In the genomic region with DNA sequence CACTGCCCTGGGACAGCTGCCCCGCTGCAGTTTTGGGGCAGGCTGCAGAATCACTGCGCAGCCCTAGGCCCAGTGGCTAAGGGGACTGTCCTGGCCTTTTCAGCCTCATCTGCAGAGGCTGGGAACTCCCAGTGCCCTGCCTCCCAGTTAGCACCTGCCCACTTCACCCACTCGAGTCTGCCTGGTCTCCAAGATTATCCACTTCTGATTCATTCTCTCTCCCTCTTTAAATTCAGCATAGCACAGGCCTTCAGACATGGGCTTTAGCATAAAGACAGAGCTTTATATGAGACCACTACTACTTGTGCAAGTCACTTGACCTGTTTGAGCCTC, we compare ENCODE assay signal across 19 cellular contexts. TPM values are rescaled to one million over a fixed set of nuclear protein-coding genes. Genes with fewer than 3 reads are reported as not detected.
A peak's percentile ranks its signal among the peaks of the same experiment; 100 is the strongest.
DNase-seq lines count a peak whose midpoint lies in the region; ATAC-seq, FAIRE-seq and TF ChIP-seq lines count a peak whose summit lies in the region.
"Had no signal": no experiment of that assay in that cellular context is flagged by ENCODE, and none has a peak within 500 bp of the region (broad histone marks: within the 10 kb centered on the region; RNA-seq: fewer than 3 reads in every experiment).

No MANE protein-coding gene starts in this region.

- H3K4me3 ChIP-seq in NT2/D1 (ENCODE audit: insufficient read length, low read depth) = no peak overlapping the region
- no peak overlapping the region for H3K4me3 ChIP-seq in keratinocyte (ENCODE audit: control insufficient read depth in 2 of 3, extremely low read depth in 1 of 3, insufficient read depth in 2 of 3, low read depth in 1 of 3, low read length in 3 of 3)
- H3K4me3 ChIP-seq in skeletal muscle satellite cell (ENCODE audit: low read length) = no peak overlapping the region
- H3K4me3 ChIP-seq: K562 had no signal

- no peak overlapping the region for H3K4me3 Mint-ChIP-seq in brain
- H3K4me3 Mint-ChIP-seq: activated T-cell treated with anti-CD3 and anti-CD28 coated beads, Interleukin-2, amount 50 U/mL, for 24 hours; memory B cell had no signal

- no peaks in the 10 kb centered on the region for H3K9me3 Mint-ChIP-seq in brain
- H3K9me3 Mint-ChIP-seq: activated naive CD4-positive, alpha-beta T cell treated with anti-CD3 and anti-CD28 coated beads, Interleukin-2, amount 50 U/mL, for 72 hours; activated T-cell treated with anti-CD3 and anti-CD28 coated beads, Interleukin-2, amount 50 U/mL, for 24 hours; memory B cell had no signal

- no peak for FAIRE-seq in keratinocyte (lab: Jason Lieb, UNC)
- FAIRE-seq: bronchial epithelial cell, frontal cortex, K562, small intestine had no signal

- no peak overlapping the region for H3K27ac ChIP-seq in keratinocyte (ENCODE audit: control insufficient read depth, insufficient read depth, low read length)
- H3K27ac ChIP-seq: neutrophil had no signal

- no peaks in the 10 kb centered on the region for H3K9me1 ChIP-seq in keratinocyte (ENCODE audit: control insufficient read depth, extremely low read depth, insufficient read depth, low read length)

- no peaks in the 10 kb centered on the region for H3K79me2 ChIP-seq in keratinocyte (ENCODE audit: control insufficient read depth, insufficient read depth, low read length)

- DNase-seq in NT2/D1 (ENCODE audit: low read depth, low spot score) (no peak), keratinocyte (ENCODE audit: low read depth, low spot score) (no peak), GM20000 (ENCODE audit: low spot score) (no peak), NCI-H1694 (lab: John Stamatoyannopoulos, UW) (no peak)
- DNase-seq: activated CD4-positive, alpha-beta T cell treated with anti-CD3 and anti-CD28 coated beads, Interleukin-2, amount 50 U/mL, for 48 hours; activated T-cell treated with anti-CD3 and anti-CD28 coated beads, Interleukin-2, amount 50 U/mL, for 24 hours; effector memory CD4-positive, alpha-beta T cell; NCI-H774 had no signal

- H3K4me2 ChIP-seq in keratinocyte (ENCODE audit: control insufficient read depth, extremely low read depth, insufficient read depth, low read depth, low read length) (peak overlapping the region; percentile 63), skeletal muscle satellite cell (ENCODE audit: low read length) (peak overlapping the region; percentile 76)

- peak overlapping the region in 3 of 5 experiments; percentile 75 to 79 (median 78) for H3K27ac Mint-ChIP-seq in brain
- H3K27ac Mint-ChIP-seq: activated naive CD4-positive, alpha-beta T cell treated with anti-CD3 and anti-CD28 coated beads, Interleukin-2, amount 50 U/mL, for 72 hours; activated T-cell treated with anti-CD3 and anti-CD28 coated beads, Interleukin-2, amount 50 U/mL, for 24 hours; memory B cell had no signal

- H3K36me3 ChIP-seq in NT2/D1 (ENCODE audit: insufficient read depth, insufficient read length, low read length) (no peaks in the 10 kb centered on the region), keratinocyte (ENCODE audit: control insufficient read depth in 2 of 2, extremely low read depth in 1 of 2, insufficient read depth in 2 of 2, low read length in 2 of 2) (no peaks in the 10 kb centered on the region), skeletal muscle satellite cell (ENCODE audit: insufficient read depth, low read length) (no peaks in the 10 kb centered on the region)
- H3K36me3 ChIP-seq: neutrophil had no signal

- H3K27me3 ChIP-seq in NT2/D1 (ENCODE audit: insufficient read depth, insufficient read length) (no peaks in the 10 kb centered on the region), keratinocyte (ENCODE audit: control insufficient read depth, extremely low read depth, insufficient read depth, low read length) (peaks cover 46% of the 10 kb centered on the region), skeletal muscle satellite cell (ENCODE audit: control insufficient read depth, insufficient read depth, low read length) (no peaks in the 10 kb centered on the region)

- no peaks in the 10 kb centered on the region for H4K20me1 ChIP-seq in keratinocyte (ENCODE audit: control insufficient read depth, extremely low read depth, insufficient read depth, low read length)

- H3K9me3 ChIP-seq in NT2/D1 (ENCODE audit: insufficient read depth, low read length) (no peaks in the 10 kb centered on the region), keratinocyte (ENCODE audit: control insufficient read depth, low read depth, low read length) (no peaks in the 10 kb centered on the region), skeletal muscle satellite cell (replicated peaks; ENCODE audit: low read length) (no peaks in the 10 kb centered on the region)
- H3K9me3 ChIP-seq: neutrophil had no signal

- dilution Hi-C loops in keratinocyte (cut with MboI; ENCODE audit: extremely low pct_ligation_motif_present, low sequenced_read_pairs) = no loop called here

- peaks cover 5% of the 10 kb centered on the region for H3K27me3 Mint-ChIP-seq in brain

- H3K9ac ChIP-seq in NT2/D1 (ENCODE audit: insufficient read length, low read depth) (peak overlapping the region; percentile 23), keratinocyte (ENCODE audit: control insufficient read depth, extremely low read depth, insufficient read depth, low read length) (peak overlapping the region; percentile 9), skeletal muscle satellite cell (ENCODE audit: low read depth, low read length) (no peak overlapping the region)

- TF ChIP-seq CTCF in brain (conservative IDR thresholded peaks at IDR 0.05) (no peak), keratinocyte (optimal IDR thresholded peaks at IDR 0.05 in 1 of 3, IDR thresholded peaks at IDR 0.05 in 1 of 3, conservative IDR thresholded peaks at IDR 0.05 in 1 of 3; ENCODE audit: extremely low read depth in 1 of 3, insufficient read depth in 2 of 3, low read length in 3 of 3) (no peak), GM20000 (IDR thresholded peaks at IDR 0.05; ENCODE audit: extremely low read depth, missing control alignments) (no peak)

- peaks cover 68% of the 10 kb centered on the region for H3K4me1 Mint-ChIP-seq in brain
- H3K4me1 Mint-ChIP-seq: memory B cell had no signal

- no peaks in the 10 kb centered on the region for H3K36me3 Mint-ChIP-seq in brain
- H3K36me3 Mint-ChIP-seq: activated naive CD4-positive, alpha-beta T cell treated with anti-CD3 and anti-CD28 coated beads, Interleukin-2, amount 50 U/mL, for 72 hours; memory B cell had no signal

- no peak overlapping the region for H2AFZ ChIP-seq in keratinocyte (ENCODE audit: control insufficient read depth, low read length)

- peaks cover 45% of the 10 kb centered on the region for H3K4me1 ChIP-seq in NT2/D1 (ENCODE audit: insufficient read depth, insufficient read length)
- H3K4me1 ChIP-seq in keratinocyte (ENCODE audit: control insufficient read depth, extremely low read depth, insufficient read depth, low read length) = peaks cover 10% of the 10 kb centered on the region
- peaks cover 25% of the 10 kb centered on the region for H3K4me1 ChIP-seq in skeletal muscle satellite cell (ENCODE audit: control insufficient read depth, insufficient read depth, low read length)

- ATAC-seq in HG02588 (IDR thresholded peaks at IDR 0.05; ENCODE audit: unreplicated experiment) (no peak), HG03439 (IDR thresholded peaks at IDR 0.05; ENCODE audit: unreplicated experiment) (no peak)
- ATAC-seq: activated naive CD4-positive, alpha-beta T cell treated with anti-CD3 and anti-CD28 coated beads, Interleukin-2, amount 50 U/mL, for 72 hours; K562 had no signal

RNA-seq across cellular contexts. Expression of a gene that starts 8.9 kb away (rescaled TPM):
- polyA plus RNA-seq in brain (ENCODE audit: insufficient read depth, low read depth, low replicate concordance) (13.4 TPM), keratinocyte (0.03 to 0.08 TPM (median 0.04 TPM) in 3 replicates)
- polyA plus RNA-seq in keratinocyte (2011; ENCODE audit: low read depth) = not detected
- polyA plus RNA-seq in keratinocyte (2011; cell fraction: cytosol; rRNA removed) = 0.04 TPM in 2 replicates
- polyA plus RNA-seq in keratinocyte (2011; cell fraction: nucleus; rRNA removed) = 0.20 and 0.23 TPM in 2 replicates
- 0.14 TPM in 1 of 2 replicates, not detected in the other for polyA plus RNA-seq in keratinocyte (2012; ENCODE audit: low replicate concordance)
- polyA minus RNA-seq in keratinocyte = 0.07 to 0.26 TPM (median 0.10 TPM) in 3 replicates
- 0.58 TPM for polyA minus RNA-seq in keratinocyte (2011; cell fraction: cytosol; rRNA and poly(A)+ RNA removed)
- polyA minus RNA-seq in keratinocyte (2011; cell fraction: nucleus; rRNA and poly(A)+ RNA removed) = 0.31 and 0.42 TPM in 2 replicates
- 2.4 and 3.3 TPM in 2 replicates for total RNA-seq in skeletal muscle satellite cell (2012; rRNA removed)

Comparison
In these comparisons a context has a peak if more than half of its experiments do, and no peak if none do; other contexts are left out.
1. RNA of a gene that starts 8.9 kb away (polyA plus RNA-seq): 13.4 TPM in brain (single experiment); 0.03 to 0.23 TPM in keratinocyte; every median in the first group is over 10 times any median in the second.